ENCODE assay signal across 1 cellular context in genomic region chr9:101791938-101792337, GRCh38.
TF ChIP-seq lines count a peak whose summit lies in the region.

No MANE protein-coding gene starts in this region.

TF ChIP-seq in HCT116, 20 proteins besides CTCF, POLR2A, EP300 and RAD21:
- TF ChIP-seq REST (IDR thresholded peaks at IDR 0.05; ENCODE audit: low read depth) = no peak
- TF ChIP-seq ATF3 (IDR thresholded peaks at IDR 0.05) = no peak
- no peak for TF ChIP-seq TCF7L2 (IDR thresholded peaks at IDR 0.05; ENCODE audit: borderline replicate concordance, extremely low read depth, insufficient read depth, insufficient read length)
- TF ChIP-seq ELF1 (IDR thresholded peaks at IDR 0.05; ENCODE audit: borderline replicate concordance, low read depth) = no peak
- TF ChIP-seq ZNF274 (IDR thresholded peaks at IDR 0.05; ENCODE audit: low read depth, low read length) = no peak
- no peak for TF ChIP-seq FOSL1 (IDR thresholded peaks at IDR 0.05; ENCODE audit: low read depth)
- no peak for TF ChIP-seq ZFX (IDR thresholded peaks at IDR 0.05)
- TF ChIP-seq CEBPB (IDR thresholded peaks at IDR 0.05; ENCODE audit: low read depth) = no peak
- TF ChIP-seq POLR2AphosphoS5 (IDR thresholded peaks at IDR 0.05; ENCODE audit: low read depth, low read length) = no peak
- no peak for TF ChIP-seq MAX (IDR thresholded peaks at IDR 0.05)
- TF ChIP-seq JUND (IDR thresholded peaks at IDR 0.05) = no peak
- TF ChIP-seq ZBTB33 (IDR thresholded peaks at IDR 0.05; ENCODE audit: extremely low read depth, insufficient replicate concordance, low read length) = no peak
- no peak for TF ChIP-seq EGR1 (IDR thresholded peaks at IDR 0.05; ENCODE audit: low read depth)
- no peak for TF ChIP-seq SP1 (IDR thresholded peaks at IDR 0.05; ENCODE audit: low read depth)
TF ChIP-seq in HCT116: peak in this region for 0.
